Comparison of ENCODE assay signal across 8 cellular contexts in the genomic region with DNA sequence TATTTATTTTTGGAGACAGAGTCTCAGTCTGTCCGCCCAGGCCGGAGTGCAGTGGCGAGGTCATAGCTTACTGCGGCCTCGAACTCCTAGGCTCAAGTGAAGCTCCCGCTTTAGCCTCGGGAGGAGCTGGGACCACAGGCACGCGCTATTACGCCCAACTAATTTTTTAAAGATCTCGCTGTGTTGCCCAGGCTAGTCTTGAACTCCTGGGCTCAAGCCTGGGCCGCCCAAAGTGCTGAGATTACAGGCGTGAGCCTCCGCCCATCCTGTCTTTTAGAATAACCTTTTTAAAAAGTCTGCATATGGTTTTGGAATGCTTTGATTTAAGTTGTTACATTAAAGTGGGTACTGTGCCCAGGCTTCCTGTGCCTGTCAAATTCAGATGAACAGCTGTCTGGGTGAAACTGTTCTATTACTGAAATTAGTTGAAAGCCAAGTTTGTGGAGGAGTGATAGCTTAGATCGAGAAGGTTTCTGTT. TPM values are rescaled to one million over a fixed set of nuclear protein-coding genes. Genes with fewer than 3 reads are reported as not detected.
DNase-seq lines count a peak whose midpoint lies in the region; ATAC-seq and TF ChIP-seq lines count a peak whose summit lies in the region.

No MANE protein-coding gene starts in this region.

- DNase-seq in T-helper 2 cell (peak in 3 of 5 experiments; percentile 6 to 80 (median 12)), natural killer cell (no peak), uterus (no peak), NCI-H510A treated with DMSO at 0.1 percent for 48 hours (lab: John Stamatoyannopoulos, UW) (no peak), NCI-H187 (lab: John Stamatoyannopoulos, UW) (no peak)
- DNase-seq in effector memory CD4-positive, alpha-beta T cell, result peak in 1 of 3 donors; percentile 2

- peak overlapping the region; percentile 73 for H3K4me3 ChIP-seq in effector memory CD4-positive, alpha-beta T cell (ENCODE audit: insufficient read depth, low read depth, low read length, poor library complexity, severe bottlenecking)
- H3K4me3 ChIP-seq in uterus, result peak overlapping the region; percentile 64 to 77

- H3K36me3 ChIP-seq in effector memory CD4-positive, alpha-beta T cell (ENCODE audit: control insufficient read depth, insufficient read depth, low read length), result peaks cover 7% of the 10 kb centered on the region
- H3K36me3 ChIP-seq in uterus, result no peaks in the 10 kb centered on the region

- peak overlapping the region; percentile 96 to 98 for H3K27ac Mint-ChIP-seq in natural killer cell

- no peaks in the 10 kb centered on the region for H3K9me3 Mint-ChIP-seq in natural killer cell

- ATAC-seq in GM18867 (IDR thresholded peaks at IDR 0.05; ENCODE audit: unreplicated experiment) (peak; percentile 45), HG02938 (IDR thresholded peaks at IDR 0.05; ENCODE audit: unreplicated experiment) (peak; percentile 37), natural killer cell (no peak)

- peaks cover 42 to 50% of the 10 kb centered on the region in 2 donors for H3K27me3 Mint-ChIP-seq in natural killer cell (ENCODE audit: low read depth in 2 of 2)

- H3K27ac ChIP-seq in effector memory CD4-positive, alpha-beta T cell (ENCODE audit: insufficient read depth, low read length, poor library complexity, severe bottlenecking), result peak overlapping the region; percentile 99
- peak overlapping the region; percentile 82 to 91 for H3K27ac ChIP-seq in uterus

- no peak for TF ChIP-seq CTCF in natural killer cell (IDR thresholded peaks at IDR 0.05)
- TF ChIP-seq CTCF in uterus (IDR thresholded peaks at IDR 0.05), result no peak

- no peaks in the 10 kb centered on the region for H3K36me3 Mint-ChIP-seq in natural killer cell

- no peaks in the 10 kb centered on the region for H3K27me3 ChIP-seq in effector memory CD4-positive, alpha-beta T cell (replicated peaks; ENCODE audit: control insufficient read depth, insufficient read depth, low read length, poor library complexity, severe bottlenecking)
- H3K27me3 ChIP-seq in uterus, result no peaks in the 10 kb centered on the region

- H3K4me1 ChIP-seq in effector memory CD4-positive, alpha-beta T cell (ENCODE audit: control insufficient read depth, insufficient read depth, low read length, poor library complexity, severe bottlenecking), result peaks cover 13% of the 10 kb centered on the region
- H3K4me1 ChIP-seq in uterus, result peaks cover 4 to 18% of the 10 kb centered on the region in 2 donors

- H3K9me3 ChIP-seq in effector memory CD4-positive, alpha-beta T cell (ENCODE audit: control insufficient read depth, low read length), result no peaks in the 10 kb centered on the region
- no peaks in the 10 kb centered on the region for H3K9me3 ChIP-seq in uterus

- intact Hi-C loops in natural killer cell (cut with micrococcal nuclease) (loop anchor here (1.0 to 5.0 kb wide), 6 partner anchors 59 to 1074 kb away; a partner anchor contains a TSS), uterus (cut with DNase I; ENCODE audit: low total_unique reads) (no loop called here)

- H3K4me1 Mint-ChIP-seq in natural killer cell, result peaks cover 20 to 29% of the 10 kb centered on the region in 2 donors

- H3K4me3 Mint-ChIP-seq in natural killer cell, result peak overlapping the region; percentile 97

- TF ChIP-seq POLR2A in uterus (IDR thresholded peaks at IDR 0.05), result no peak

RNA-seq across cellular contexts. Expression of a gene that starts 0.9 kb away (rescaled TPM):
- 10 to 100 TPM in 1 of 3 donors, 1 to 10 TPM in 2; 9.6 to 12.6 (median 9.8) TPM for total RNA-seq in natural killer cell
- total RNA-seq in uterus, result 100 to 1,000 TPM in 1 of 4 donors, 10 to 100 TPM in 3; 15.6 to 105 (median 47.8) TPM

RNA-seq across cellular contexts. Expression of a gene that starts 5.8 kb away (rescaled TPM):
- not detected for total RNA-seq in natural killer cell
- total RNA-seq in uterus, result 1 to 10 TPM in 2 of 4 donors, under 1 TPM in 1, not detected in 1; 0.40 to 3.8 (median 2.1) TPM

Comparison
In these comparisons a context has a peak if more than half of its experiments do, and no peak if none do; other contexts are left out.
1. ATAC-seq: peak in GM18867 (single experiment) and HG02938 (single experiment); none in natural killer cell (0 of 3).
2. DNase-seq: peak in T-helper 2 cell (3 of 5); none in natural killer cell (single experiment), uterus (0 of 2), NCI-H510A treated with DMSO at 0.1 percent for 48 hours (single experiment) and NCI-H187 (0 of 2).